ENCODE assay signal across 1 cellular context in genomic region chr11:68099474-68100405, GRCh38.
TF ChIP-seq lines count a peak whose summit lies in the region.

No MANE protein-coding gene starts in this region.

TF ChIP-seq in HepG2, 621 proteins besides CTCF, POLR2A, EP300 and RAD21 (continued from another document and continues in another):
- TF ChIP-seq TBX3 (IDR thresholded peaks at IDR 0.05; ENCODE audit: borderline replicate concordance), result peak; percentile 72
- TF ChIP-seq ZNF746 (CRISPR knock-in tag; IDR thresholded peaks at IDR 0.05), result no peak
- 0 out of 2 replicates have a peak, but pooled peaks have one; percentile 53 for TF ChIP-seq KDM4B (CRISPR knock-in tag; IDR thresholded peaks at IDR 0.05)
- no peak for TF ChIP-seq ZNF382 (CRISPR knock-in tag; IDR thresholded peaks at IDR 0.05; ENCODE audit: borderline replicate concordance)
- no peak for TF ChIP-seq CREB1 (IDR thresholded peaks at IDR 0.05)
- TF ChIP-seq CREB1 (CRISPR knock-in tag; IDR thresholded peaks at IDR 0.05), result peak; percentile 83
- TF ChIP-seq TFAP4 (IDR thresholded peaks at IDR 0.05; ENCODE audit: borderline replicate concordance, low read depth), result peak; percentile 71; the same call in 1 of the 2 replicates
- TF ChIP-seq BRD4 (CRISPR knock-in tag; IDR thresholded peaks at IDR 0.05), result no peak
- no peak for TF ChIP-seq CCAR2 (optimal IDR thresholded peaks at IDR 0.05; ENCODE audit: low read depth, low read length)
- TF ChIP-seq ZNF670 (CRISPR knock-in tag; IDR thresholded peaks at IDR 0.05; ENCODE audit: borderline replicate concordance), result no peak
- no peak for TF ChIP-seq ZUFSP (CRISPR knock-in tag; IDR thresholded peaks at IDR 0.05; ENCODE audit: borderline replicate concordance)
- no peak for TF ChIP-seq TIGD3 (CRISPR knock-in tag; IDR thresholded peaks at IDR 0.05; ENCODE audit: borderline replicate concordance)
- peak; percentile 89 for TF ChIP-seq RBM22 (optimal IDR thresholded peaks at IDR 0.05; ENCODE audit: low read length)
- TF ChIP-seq FLYWCH1 (CRISPR knock-in tag; IDR thresholded peaks at IDR 0.05), result no peak
- TF ChIP-seq ZBTB33 (CRISPR knock-in tag; IDR thresholded peaks at IDR 0.05), result peak; percentile 57
- TF ChIP-seq SP1 (IDR thresholded peaks at IDR 0.05), result no peak
- TF ChIP-seq SP1 (CRISPR knock-in tag; IDR thresholded peaks at IDR 0.05), result no peak
- TF ChIP-seq ZNF414 (CRISPR knock-in tag; IDR thresholded peaks at IDR 0.05), result no peak
- no peak for TF ChIP-seq ZNF547 (CRISPR knock-in tag; IDR thresholded peaks at IDR 0.05)
- TF ChIP-seq KAT7 (CRISPR knock-in tag; IDR thresholded peaks at IDR 0.05; ENCODE audit: borderline replicate concordance), result no peak
- no peak for TF ChIP-seq ZNF510 (CRISPR knock-in tag; IDR thresholded peaks at IDR 0.05; ENCODE audit: low read depth)
- TF ChIP-seq PAXIP1 (CRISPR knock-in tag; conservative IDR thresholded peaks at IDR 0.05), result peak; percentile 97
- TF ChIP-seq TERF1 (CRISPR knock-in tag; IDR thresholded peaks at IDR 0.05), result no peak
- TF ChIP-seq GMEB1 (CRISPR knock-in tag; IDR thresholded peaks at IDR 0.05; ENCODE audit: borderline replicate concordance), result peak; percentile 62; the same call in 1 of the 2 replicates
- peak; percentile 53; the same call in 1 of the 2 replicates for TF ChIP-seq ARID4A (CRISPR knock-in tag; IDR thresholded peaks at IDR 0.05; ENCODE audit: borderline replicate concordance)
- peak; percentile 69 for TF ChIP-seq ZMYM4 (CRISPR knock-in tag; IDR thresholded peaks at IDR 0.05)
- TF ChIP-seq ZNF350 (CRISPR knock-in tag; IDR thresholded peaks at IDR 0.05; ENCODE audit: borderline replicate concordance, low read depth), result 0 out of 2 replicates have a peak, but pooled peaks have one; percentile 41
- TF ChIP-seq ZNF512B (CRISPR knock-in tag; IDR thresholded peaks at IDR 0.05; ENCODE audit: borderline replicate concordance), result no peak
- no peak for TF ChIP-seq ZNF20 (CRISPR knock-in tag; IDR thresholded peaks at IDR 0.05)
- TF ChIP-seq CCDC6 (CRISPR knock-in tag; IDR thresholded peaks at IDR 0.05), result no peak; the same call in 1 of the 2 replicates
- TF ChIP-seq ZNF12 (CRISPR knock-in tag; IDR thresholded peaks at IDR 0.05), result peak; percentile 78
- TF ChIP-seq ZNF614 (CRISPR knock-in tag; IDR thresholded peaks at IDR 0.05; ENCODE audit: borderline replicate concordance), result peak; percentile 81; the same call in 1 of the 2 replicates
